24 cellular contexts compared by ENCODE assay signal in genomic region chr6:3784885-3785744, GRCh38. TPM values are rescaled to one million over a fixed set of nuclear protein-coding genes. Genes with fewer than 3 reads are reported as not detected.
DNase-seq lines count a peak whose midpoint lies in the region; ATAC-seq, FAIRE-seq and TF ChIP-seq lines count a peak whose summit lies in the region.
"Had no signal": no experiment of that assay in that cellular context is flagged by ENCODE, and none has a peak within 500 bp of the region (broad histone marks: within the 10 kb centered on the region; RNA-seq: fewer than 3 reads in every experiment).

No MANE protein-coding gene starts in this region.

- H3K36me3 Mint-ChIP-seq in neural progenitor cell = no peaks in the 10 kb centered on the region
- no peaks in the 10 kb centered on the region for H3K36me3 Mint-ChIP-seq in activated naive CD4-positive, alpha-beta T cell treated with anti-CD3 and anti-CD28 coated beads for 36 hours (ENCODE audit: low read depth)
- H3K36me3 Mint-ChIP-seq: CD8-positive, alpha-beta memory T cell had no signal

- FAIRE-seq in HepG2 (lab: Jason Lieb, UNC) = no peak
- FAIRE-seq: A204.1, D721Med, GM12891, GM18507 had no signal

- no peak for DNase-seq in HepG2 (ENCODE audit: low spot score)
- no peak for DNase-seq in right lobe of liver
- peak; percentile 20 for DNase-seq in amniotic epithelial cell (ENCODE audit: low read depth)
- DNase-seq in neural progenitor cell (ENCODE audit: low spot score) = no peak
- DNase-seq in activated CD8-positive, alpha-beta memory T cell treated with anti-CD3 and anti-CD28 coated beads, Interleukin-2, amount 50 U/mL, for 48 hours = no peak
- DNase-seq in activated naive CD4-positive, alpha-beta T cell treated with anti-CD3 and anti-CD28 coated beads for 36 hours = no peak
- DNase-seq in germinal center (ENCODE audit: low spot score) = no peak
- DNase-seq: CD4-positive, alpha-beta T cell; CD8-positive, alpha-beta memory T cell; DMS 273 treated with DMSO at 0.1 percent for 48 hours; DMS53; DMS79 treated with DMSO at 0.1 percent for 48 hours; GF-D8; GOT3; H7; HCEC 1CT had no signal

- no TSS peak for BruUV-seq in HepG2 (replicated peaks; lab: Mats Ljungman, UMichigan)

- TF ChIP-seq POLR2A in HepG2 (IDR thresholded peaks at IDR 0.05; ENCODE audit: insufficient read depth in 1 of 2, low read depth in 2 of 2, low read length in 2 of 2) (no peak), right lobe of liver (IDR thresholded peaks at IDR 0.05) (no peak)

- H3K27ac ChIP-seq in HepG2 (ENCODE audit: extremely low read length, insufficient read depth, low read length) = peak overlapping the region; percentile 23
- H3K27ac ChIP-seq in right lobe of liver = peak overlapping the region in 1 of 3 donors; percentile 99
- no peak overlapping the region for H3K27ac ChIP-seq in neural progenitor cell
- H3K27ac ChIP-seq: 22Rv1, BLaER1, C4-2B had no signal

- no peaks in the 10 kb centered on the region for H4K20me1 ChIP-seq in HepG2 (ENCODE audit: insufficient read depth, low read length)
- no peaks in the 10 kb centered on the region for H4K20me1 ChIP-seq in neural progenitor cell (ENCODE audit: low read depth)
- H4K20me1 ChIP-seq: BLaER1 had no signal

- H2AFZ ChIP-seq in HepG2 (ENCODE audit: low read length) (no peak overlapping the region), neural progenitor cell (replicated peaks) (no peak overlapping the region)

- CTCF ChIA-PET in HepG2 (lab: Yijun Ruan, JAX; ENCODE audit: low intra/inter-chr PET ratio, low total read pairs) = no interaction called here
- CTCF ChIA-PET in activated naive CD4-positive, alpha-beta T cell treated with anti-CD3 and anti-CD28 coated beads for 36 hours (lab: Charles Lee) = no interaction called here

- peaks cover 11% of the 10 kb centered on the region for H3K27me3 Mint-ChIP-seq in neural progenitor cell (ENCODE audit: insufficient read depth, low read depth)
- no peaks in the 10 kb centered on the region for H3K27me3 Mint-ChIP-seq in activated naive CD4-positive, alpha-beta T cell treated with anti-CD3 and anti-CD28 coated beads for 36 hours (ENCODE audit: low read depth)
- H3K27me3 Mint-ChIP-seq: B cell; CD4-positive, alpha-beta T cell had no signal

- H3K9me3 ChIP-seq in HepG2 (ENCODE audit: low read length) (no peaks in the 10 kb centered on the region), right lobe of liver (no peaks in the 10 kb centered on the region), neural progenitor cell (ENCODE audit: low read depth) (no peaks in the 10 kb centered on the region)
- H3K9me3 ChIP-seq: BLaER1 had no signal

- H3K79me2 ChIP-seq in HepG2 (ENCODE audit: insufficient read depth, low read length) = peaks cover 8% of the 10 kb centered on the region
- H3K79me2 ChIP-seq in neural progenitor cell (ENCODE audit: low read depth) = no peaks in the 10 kb centered on the region

- TF ChIP-seq EP300 in HepG2 (IDR thresholded peaks at IDR 0.05; ENCODE audit: low read depth in 2 of 2, low read length in 2 of 2) (no peak), HepG2 (CRISPR knock-in tag; IDR thresholded peaks at IDR 0.05; ENCODE audit: borderline replicate concordance) (no peak)

- no peak overlapping the region for H3K27ac Mint-ChIP-seq in neural progenitor cell
- no peak overlapping the region for H3K27ac Mint-ChIP-seq in activated naive CD4-positive, alpha-beta T cell treated with anti-CD3 and anti-CD28 coated beads for 36 hours
- H3K27ac Mint-ChIP-seq: B cell; CD4-positive, alpha-beta T cell; CD8-positive, alpha-beta memory T cell had no signal

- H3K9me3 Mint-ChIP-seq in neural progenitor cell = no peaks in the 10 kb centered on the region
- H3K9me3 Mint-ChIP-seq in activated naive CD4-positive, alpha-beta T cell treated with anti-CD3 and anti-CD28 coated beads for 36 hours = no peaks in the 10 kb centered on the region
- H3K9me3 Mint-ChIP-seq: CD4-positive, alpha-beta T cell; CD8-positive, alpha-beta memory T cell had no signal

- no peak overlapping the region for H3K4me2 ChIP-seq in HepG2 (ENCODE audit: low read depth, low read length)
- H3K4me2 ChIP-seq in neural progenitor cell = no peak overlapping the region
- H3K4me2 ChIP-seq: BLaER1 had no signal

- no peak overlapping the region for H3K9ac ChIP-seq in HepG2 (ENCODE audit: insufficient read depth, low read depth, low read length)
- no peak overlapping the region for H3K9ac ChIP-seq in neural progenitor cell
- H3K9ac ChIP-seq: BLaER1 had no signal

- peak overlapping the region; percentile 39 for H3K4me3 Mint-ChIP-seq in neural progenitor cell
- no peak overlapping the region for H3K4me3 Mint-ChIP-seq in activated naive CD4-positive, alpha-beta T cell treated with anti-CD3 and anti-CD28 coated beads for 36 hours
- H3K4me3 Mint-ChIP-seq: B cell; CD4-positive, alpha-beta T cell; CD8-positive, alpha-beta memory T cell had no signal

- H3K4me1 Mint-ChIP-seq in neural progenitor cell = peaks cover 7% of the 10 kb centered on the region
- no peaks in the 10 kb centered on the region for H3K4me1 Mint-ChIP-seq in activated naive CD4-positive, alpha-beta T cell treated with anti-CD3 and anti-CD28 coated beads for 36 hours (ENCODE audit: low read depth)
- H3K4me1 Mint-ChIP-seq: B cell; CD8-positive, alpha-beta memory T cell had no signal

- POLR2A ChIA-PET in HepG2 (lab: Yijun Ruan, JAX) = interaction anchor here (0.7 to 5.5 kb wide), 5 partner anchors 13 to 1555 kb away, joined by 4 to 40 read pairs (median 8); no protein-coding TSS in a partner anchor

- 93% methylated on average over 26 of the region's 26 CpGs for WGBS in HepG2 (ENCODE audit: low lambda C conversion rate)
- WGBS in right lobe of liver (ENCODE audit: insufficient coverage, low coverage, low lambda C conversion rate, missing lambda C conversion rate) = 57% methylated on average over 14 of the region's 26 CpGs

- H3F3A ChIP-seq in neural progenitor cell (ENCODE audit: low read depth) = no peaks in the 10 kb centered on the region

- H3K36me3 ChIP-seq in HepG2 (replicated peaks in 1 of 2; ENCODE audit: control insufficient read depth in 1 of 2, insufficient read depth in 2 of 2, low read length in 2 of 2) (no peaks in the 10 kb centered on the region; a peak in 1 of 5 replicates), right lobe of liver (no peaks in the 10 kb centered on the region), neural progenitor cell (no peaks in the 10 kb centered on the region)
- H3K36me3 ChIP-seq: BLaER1 had no signal

- H3K27me3 ChIP-seq in HepG2 (ENCODE audit: control insufficient read depth in 1 of 2, insufficient read depth in 2 of 2, low read length in 2 of 2) (no peaks in the 10 kb centered on the region), right lobe of liver (no peaks in the 10 kb centered on the region), neural progenitor cell (peaks cover under 1% of the 10 kb centered on the region)
- H3K27me3 ChIP-seq: BLaER1 had no signal

- TF ChIP-seq CTCF in HepG2 (CRISPR knock-in tag; IDR thresholded peaks at IDR 0.05) = no peak
- TF ChIP-seq CTCF in right lobe of liver (IDR thresholded peaks at IDR 0.05) = no peak
- no peak for TF ChIP-seq CTCF in neural progenitor cell (IDR thresholded peaks at IDR 0.05)

- ATAC-seq in HepG2 (no peak), right lobe of liver (no peak)

- in situ Hi-C loops in HepG2 (cut with HindIII; ENCODE audit: extremely low pct_ligation_motif_present, low pct_unique_long_range_greater_than_20kb) = loop anchor here (5.0 kb wide), 1 partner anchor 33 kb away; the partner anchor contains the start of gene PXDC1

- H3K4me1 ChIP-seq in HepG2 (ENCODE audit: insufficient read depth, low read length) = peaks cover 84% of the 10 kb centered on the region
- H3K4me1 ChIP-seq in right lobe of liver = peaks cover 0 to 44% (median 16%) of the 10 kb centered on the region in 4 donors
- H3K4me1 ChIP-seq in neural progenitor cell = no peaks in the 10 kb centered on the region
- H3K4me1 ChIP-seq: BLaER1 had no signal

- TF ChIP-seq RAD21 in HepG2 (CRISPR knock-in tag; IDR thresholded peaks at IDR 0.05) = no peak

- H3K4me3 ChIP-seq in HepG2 (replicated peaks in 1 of 3; ENCODE audit: insufficient read depth in 1 of 3, low read depth in 2 of 3, low read length in 3 of 3) = no peak overlapping the region
- H3K4me3 ChIP-seq in right lobe of liver = no peak overlapping the region
- H3K4me3 ChIP-seq in neural progenitor cell = no peak overlapping the region
- H3K4me3 ChIP-seq: BLaER1 had no signal

- intact Hi-C loops in HepG2 (cut with micrococcal nuclease; ENCODE audit: unreplicated experiment) (loop anchor here (5.0 kb wide), 1 partner anchor 42 kb away; no protein-coding TSS in a partner anchor), right lobe of liver (cut with DNase I) (no loop called here)
- intact Hi-C loops in activated naive CD4-positive, alpha-beta T cell treated with anti-CD3 and anti-CD28 coated beads for 36 hours (cut with micrococcal nuclease) = no loop called here

TF ChIP-seq in HepG2, 621 proteins besides CTCF, POLR2A, EP300 and RAD21 (continues in another document):
- TF ChIP-seq SP4 (CRISPR knock-in tag; IDR thresholded peaks at IDR 0.05) = peak; percentile 35; the same call in 1 of the 2 replicates

RNA-seq across cellular contexts. Expression of gene PXDC1, which starts 33.6 kb away (rescaled TPM):
- total RNA-seq in HepG2 (2016; rRNA removed; fragmentation: Illumina TruSeq; extraction: Trizol) = 28.6 and 32.4 TPM in 2 replicates
- total RNA-seq in HepG2 (2016; cell fraction: cytosol; rRNA removed; fragmentation: Illumina TruSeq; extraction: Trizol; ENCODE audit: low read depth) = 21.2 and 24.5 TPM in 2 replicates
- total RNA-seq in HepG2 (2016; cell fraction: insoluble cytoplasmic fraction; rRNA removed; fragmentation: Illumina TruSeq; extraction: Trizol) = 22.4 and 30.7 TPM in 2 replicates
- total RNA-seq in HepG2 (2016; cell fraction: membrane; rRNA removed; fragmentation: Illumina TruSeq; extraction: Trizol) = 51.6 and 61.1 TPM in 2 replicates
- 21.9 and 23.1 TPM in 2 replicates for total RNA-seq in HepG2 (2016; cell fraction: nucleus; rRNA removed; fragmentation: Illumina TruSeq; extraction: Trizol)
- polyA plus RNA-seq in HepG2 (2011; rRNA removed) = 34.7 and 36.2 TPM in 2 replicates
- polyA plus RNA-seq in HepG2 (2011; cell fraction: cytosol; rRNA removed) = 22.9 and 28.7 TPM in 2 replicates
- 25.6 and 30.8 TPM in 2 replicates for polyA plus RNA-seq in HepG2 (2011; cell fraction: nucleus; rRNA removed)
- polyA plus RNA-seq in HepG2 (2012) = 41.2 and 50.7 TPM in 2 replicates
- 23.8 and 29.3 TPM in 2 replicates for polyA plus RNA-seq in HepG2 (2016; cell fraction: cytosol; fragmentation: Illumina TruSeq; extraction: Trizol; ENCODE audit: low read depth)
- polyA plus RNA-seq in HepG2 (2016; cell fraction: insoluble cytoplasmic fraction; fragmentation: Illumina TruSeq; extraction: Trizol; ENCODE audit: low read depth) = 31.8 and 38.3 TPM in 2 replicates
- 53.7 and 59.4 TPM in 2 replicates for polyA plus RNA-seq in HepG2 (2016; cell fraction: membrane; fragmentation: Illumina TruSeq; extraction: Trizol; ENCODE audit: low read depth)
- polyA plus RNA-seq in HepG2 (2016; cell fraction: nucleus; fragmentation: Illumina TruSeq; extraction: Trizol; ENCODE audit: insufficient read depth, low read depth) = 39.1 and 43.2 TPM in 2 replicates
- 3.0 and 49.7 TPM in 2 replicates for polyA minus RNA-seq in HepG2 (2011; rRNA and poly(A)+ RNA removed; ENCODE audit: low replicate concordance)
- 24.8 and 27.3 TPM in 2 replicates for polyA minus RNA-seq in HepG2 (2011; cell fraction: cytosol; rRNA and poly(A)+ RNA removed)
- 11.2 and 12.4 TPM in 2 replicates for polyA minus RNA-seq in HepG2 (2011; cell fraction: nucleus; rRNA and poly(A)+ RNA removed)
- total RNA-seq in right lobe of liver = 100 to 1,000 TPM in 3 of 6 experiments, 10 to 100 TPM in 3; 50.5 to 250 (median 97.5) TPM
- total RNA-seq in neural progenitor cell (ENCODE audit: low replicate concordance) = 1.5 and 2.0 TPM in 2 replicates
- total RNA-seq in activated naive CD4-positive, alpha-beta T cell treated with anti-CD3 and anti-CD28 coated beads for 36 hours = under 1 TPM; 0.17 to 0.36 TPM
- polyA plus RNA-seq: CD8-positive, alpha-beta memory T cell had no signal
